Comparison of ENCODE assay signal across 15 cellular contexts in the genomic region with DNA sequence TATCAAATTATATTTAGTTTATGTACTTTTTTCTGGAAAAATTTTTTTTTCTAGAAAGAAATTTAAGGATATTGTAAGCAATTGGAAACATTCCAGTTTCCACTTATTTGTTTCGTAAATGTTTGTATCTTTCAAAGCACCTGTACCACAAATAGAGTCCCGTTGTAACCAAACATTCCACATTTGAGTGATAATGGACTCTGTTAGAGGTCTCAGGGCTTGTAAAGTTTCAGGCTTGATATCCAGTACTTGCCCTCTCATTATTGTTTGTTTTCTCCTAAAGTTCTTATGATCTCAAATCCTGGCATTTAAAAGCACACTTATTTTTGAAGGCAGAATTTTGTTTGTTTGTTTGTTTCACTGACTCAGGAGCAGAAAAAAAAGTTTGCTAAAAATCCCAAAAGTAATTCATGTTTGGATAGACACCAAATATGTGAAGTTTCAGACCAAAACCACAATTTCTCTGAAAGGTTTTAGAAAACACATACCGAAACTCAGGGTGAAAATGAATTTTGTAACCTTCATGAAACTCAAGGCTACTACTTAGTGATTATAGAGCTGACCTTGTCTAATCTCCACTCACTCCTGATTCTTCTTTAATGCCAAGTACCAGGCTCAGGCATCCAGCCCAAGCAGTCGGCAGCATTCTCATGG. TPM values are rescaled to one million over a fixed set of nuclear protein-coding genes. Genes with fewer than 3 reads are reported as not detected.
DNase-seq lines count a peak whose midpoint lies in the region; ATAC-seq and TF ChIP-seq lines count a peak whose summit lies in the region.
"Had no signal": no experiment of that assay in that cellular context is flagged by ENCODE, and none has a peak within 500 bp of the region (broad histone marks: within the 10 kb centered on the region; RNA-seq: fewer than 3 reads in every experiment).

No MANE protein-coding gene starts in this region.

- H3K4ac ChIP-seq in neuronal stem cell (ENCODE audit: low read length): no peak overlapping the region

- no peaks in the 10 kb centered on the region for H3K79me2 ChIP-seq in MM.1S (ENCODE audit: low read length)

- no peak overlapping the region for H2AK5ac ChIP-seq in neuronal stem cell (ENCODE audit: low read depth, low read length)

- H2BK15ac ChIP-seq in neuronal stem cell (ENCODE audit: low read length): no peak overlapping the region

- TF ChIP-seq CTCF in MM.1S (IDR thresholded peaks at IDR 0.05; ENCODE audit: low read length) (no peak), tibial nerve (IDR thresholded peaks at IDR 0.05) (no peak)

- H2BK12ac ChIP-seq in neuronal stem cell (ENCODE audit: low read length): no peak overlapping the region

- peaks cover 17% of the 10 kb centered on the region for H3F3A ChIP-seq in MM.1S (ENCODE audit: insufficient read depth, low read length)

- H3K27me3 ChIP-seq in MM.1S (replicated peaks; ENCODE audit: insufficient read depth, low read length) (peaks cover 40% of the 10 kb centered on the region), tibial nerve (peaks cover 0 to 3% of the 10 kb centered on the region in 2 donors), neuronal stem cell (ENCODE audit: control insufficient read depth in 3 of 3, insufficient read depth in 3 of 3, low read depth in 1 of 3, low read length in 3 of 3) (peaks cover 0 to 4% (median 0%) of the 10 kb centered on the region in 3 experiments)
- H3K27me3 ChIP-seq: uterus had no signal

- H3K27ac ChIP-seq in MM.1S (ENCODE audit: low read length) (no peak overlapping the region), tibial nerve (no peak overlapping the region), neuronal stem cell (replicated peaks; ENCODE audit: low read length) (no peak overlapping the region)
- H3K27ac ChIP-seq: uterus had no signal

- H3K14ac ChIP-seq in neuronal stem cell (ENCODE audit: low read length): no peak overlapping the region

- peaks cover 4% of the 10 kb centered on the region; the same call in 1 of the 2 replicates for H4K20me1 ChIP-seq in MM.1S (ENCODE audit: insufficient read depth, low read length)

- H4K91ac ChIP-seq in neuronal stem cell (ENCODE audit: low read depth, low read length, poor library complexity): no peak overlapping the region

- peak; percentile 76 for DNase-seq in MM.1S
- no peak for DNase-seq in tibial nerve (ENCODE audit: low spot score in 2 of 2)
- DNase-seq in NCI-H187 treated with DMSO at 0.1 percent for 48 hours (lab: John Stamatoyannopoulos, UW): no peak
- no peak for DNase-seq in neuronal stem cell (ENCODE audit: low spot score)
- DNase-seq in left cardiac atrium: no peak
- DNase-seq: activated CD4-positive, alpha-beta T cell treated with anti-CD3 and anti-CD28 coated beads, Interleukin-2, amount 10 ng/mL, durations not matched to agents 24 days and 14 days; activated naive CD4-positive, alpha-beta T cell treated with anti-CD3 and anti-CD28 coated beads, Interleukin-2, amount 10 ng/mL, durations not matched to agents 7 days and 5 days; foreskin fibroblast; naive B cell; NCI-H1092; small intestine; uterus had no signal

- intact Hi-C loops in left cardiac atrium (cut with DNase I): no loop called here

- H3K4me2 ChIP-seq in MM.1S (ENCODE audit: low read depth, low read length) (peak overlapping the region; percentile 34; the same call in 1 of the 2 replicates), neuronal stem cell (ENCODE audit: insufficient read depth, low read length, poor library complexity, severe bottlenecking) (no peak overlapping the region)

- no peak overlapping the region for H2BK5ac ChIP-seq in neuronal stem cell (ENCODE audit: low read length)

- WGBS in tibial nerve, 2 donors: 51 to 58% methylated on average over 4 of the region's 4 CpGs
- no CpG with 5 or more reads among the region's 4 CpGs for WGBS in neuronal stem cell (ENCODE audit: extremely low coverage in 2 of 2, insufficient read length in 2 of 2, insufficient replicate concordance in 1 of 2), 2 donors

- no peaks in the 10 kb centered on the region for H3K9me2 ChIP-seq in MM.1S (replicated peaks; ENCODE audit: insufficient read depth, low read length)

- no peak for TF ChIP-seq POLR2A in tibial nerve (IDR thresholded peaks at IDR 0.05)

- H3K4me1 ChIP-seq in MM.1S (ENCODE audit: low read length) (peaks cover 16% of the 10 kb centered on the region), tibial nerve (peaks cover 0 to 5% (median under 1%) of the 10 kb centered on the region in 4 donors), neuronal stem cell (ENCODE audit: control insufficient read depth in 2 of 2, insufficient read depth in 1 of 2, low read depth in 1 of 2, low read length in 2 of 2) (no peaks in the 10 kb centered on the region)
- H3K4me1 ChIP-seq: uterus had no signal

- no peak overlapping the region for H2BK120ac ChIP-seq in neuronal stem cell (ENCODE audit: low read depth, low read length)

- no peak for TF ChIP-seq EP300 in tibial nerve (IDR thresholded peaks at IDR 0.05)

- no peaks in the 10 kb centered on the region for H3K79me1 ChIP-seq in neuronal stem cell (ENCODE audit: low read depth, low read length)

- H3K4me3 ChIP-seq in MM.1S (ENCODE audit: low read length) (no peak overlapping the region), tibial nerve (no peak overlapping the region), neuronal stem cell (ENCODE audit: low read length in 2 of 2) (no peak overlapping the region)
- H3K4me3 ChIP-seq: uterus had no signal

- no peak overlapping the region for H3K18ac ChIP-seq in neuronal stem cell (ENCODE audit: low read length)

- ATAC-seq in GM18870 (IDR thresholded peaks at IDR 0.05; ENCODE audit: unreplicated experiment) (peak; percentile 85), GM21526 (IDR thresholded peaks at IDR 0.05; ENCODE audit: low FRiP score, unreplicated experiment) (peak; percentile 91), HG03039 (IDR thresholded peaks at IDR 0.05; ENCODE audit: unreplicated experiment) (peak; percentile 90), left cardiac atrium (no peak)

- H2AFZ ChIP-seq in MM.1S (ENCODE audit: low read length) (no peak overlapping the region), neuronal stem cell (ENCODE audit: low read length) (no peak overlapping the region)

- H3K36me3 ChIP-seq in MM.1S (replicated peaks; ENCODE audit: insufficient read depth, low read length) (no peaks in the 10 kb centered on the region), tibial nerve (no peaks in the 10 kb centered on the region), neuronal stem cell (replicated peaks in 1 of 2; ENCODE audit: control insufficient read depth in 2 of 2, insufficient read depth in 2 of 2, low read length in 2 of 2) (no peaks in the 10 kb centered on the region)
- H3K36me3 ChIP-seq: uterus had no signal

- H3K23ac ChIP-seq in neuronal stem cell (ENCODE audit: low read depth, low read length, poor library complexity): no peak overlapping the region

- H4K8ac ChIP-seq in neuronal stem cell (ENCODE audit: low read depth, low read length): no peak overlapping the region

- H3K9me3 ChIP-seq in MM.1S (replicated peaks; ENCODE audit: insufficient read depth, low read length) (no peaks in the 10 kb centered on the region), tibial nerve (no peaks in the 10 kb centered on the region), neuronal stem cell (replicated peaks in 1 of 2; ENCODE audit: control insufficient read depth in 2 of 2, insufficient read depth in 1 of 2, low read depth in 1 of 2, low read length in 2 of 2) (no peaks in the 10 kb centered on the region)
- H3K9me3 ChIP-seq: uterus had no signal

- no peak overlapping the region for H3K9ac ChIP-seq in MM.1S (ENCODE audit: low read length)
- no peak overlapping the region for H3K9ac ChIP-seq in neuronal stem cell (ENCODE audit: low read depth, low read length, poor library complexity)

RNA-seq across cellular contexts. Expression of gene TMEM192, which starts 5.7 kb away (rescaled TPM):
- total RNA-seq in tibial nerve: 10 to 100 TPM; 15.6 to 32.4 (median 20.4) TPM
- 9.4 TPM for polyA plus RNA-seq in neuronal stem cell (2013, experiment 1 of 2)
- polyA plus RNA-seq in neuronal stem cell (2013, experiment 2 of 2): 10.4 TPM
- total RNA-seq in left cardiac atrium: 10 to 100 TPM; 16.5 to 17.2 TPM

Comparison
In these comparisons a context has a peak if more than half of its experiments do, and no peak if none do; other contexts are left out.
1. ATAC-seq: peak in GM18870 (single experiment), GM21526 (single experiment) and HG03039 (single experiment); none in left cardiac atrium (0 of 2).